24 cellular contexts compared by ENCODE assay signal in the genomic region with DNA sequence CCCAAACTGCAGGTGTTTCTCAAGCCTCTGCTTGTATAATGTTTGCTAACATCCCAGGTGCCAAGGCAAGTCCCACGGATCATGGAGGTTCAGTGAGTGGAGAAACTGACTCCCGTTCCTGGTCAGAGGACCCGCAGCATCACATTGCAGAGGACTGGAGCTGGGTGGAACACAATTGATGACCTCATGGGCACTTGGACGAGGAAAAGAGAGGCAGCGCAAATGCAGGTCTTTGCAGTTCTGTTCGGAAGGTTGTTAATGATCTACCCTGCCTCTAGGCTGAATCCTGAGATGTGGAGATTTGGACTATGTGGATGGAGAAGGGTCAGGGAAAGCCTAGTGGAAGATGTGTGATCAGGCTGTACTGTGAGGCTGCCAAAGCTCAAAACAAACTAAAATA.
"Had no signal": no experiment of that assay in that cellular context is flagged by ENCODE, and none has a peak within 500 bp of the region (broad histone marks: within the 10 kb centered on the region; RNA-seq: fewer than 3 reads in every experiment).

No MANE protein-coding gene starts in this region.

- H3K36me3 Mint-ChIP-seq: activated naive CD4-positive, alpha-beta T cell treated with anti-CD3 and anti-CD28 coated beads, Interleukin-2, amount 10 ng/mL, durations not matched to agents 7 days and 5 days; activated naive CD8-positive, alpha-beta T cell treated with anti-CD3 and anti-CD28 coated beads for 36 hours had no signal

- H3K27ac ChIP-seq: breast epithelium, KMS-11, Peyer's patch, RWPE1, SJSA1 had no signal

- H3K27me3 Mint-ChIP-seq: activated naive CD4-positive, alpha-beta T cell treated with anti-CD3 and anti-CD28 coated beads, Interleukin-2, amount 10 ng/mL, durations not matched to agents 7 days and 5 days; activated naive CD8-positive, alpha-beta T cell treated with anti-CD3 and anti-CD28 coated beads for 36 hours had no signal

- H3K36me3 ChIP-seq: breast epithelium, MG63, Peyer's patch, SJSA1 had no signal

- H3K4me1 Mint-ChIP-seq: activated naive CD4-positive, alpha-beta T cell treated with anti-CD3 and anti-CD28 coated beads, Interleukin-2, amount 10 ng/mL, durations not matched to agents 7 days and 5 days; activated naive CD8-positive, alpha-beta T cell treated with anti-CD3 and anti-CD28 coated beads for 36 hours had no signal

- H3K4me1 ChIP-seq: breast epithelium, Peyer's patch, SJSA1 had no signal

- H3K27ac Mint-ChIP-seq: activated CD8-positive, alpha-beta T cell treated with anti-CD3 and anti-CD28 coated beads for 36 hours; activated naive CD4-positive, alpha-beta T cell treated with anti-CD3 and anti-CD28 coated beads, Interleukin-2, amount 10 ng/mL, durations not matched to agents 7 days and 5 days; activated naive CD8-positive, alpha-beta T cell treated with anti-CD3 and anti-CD28 coated beads for 36 hours; activated T-cell treated with anti-CD3 and anti-CD28 coated beads, Interleukin-2, amount 50 U/mL, for 72 hours; activated T-helper 2 cell treated with anti-CD3 and anti-CD28 coated beads, Interferon-gamma antibody, Interleukin-2, Interleukin-4, amounts not matched to agents 10 μg/mL and 5 μg/mL and 100 μg/mL, durations not matched to agents 14 hours and 24 hours and 36 hours; T-helper 1 cell treated with Interleukin-12 subunit alpha and Interleukin-12 subunit beta and Interleukin-4 antibody, amounts not matched to agents 30 μg/mL and 1 μg/mL, for 36 hours had no signal

- H3K9me3 Mint-ChIP-seq: activated CD8-positive, alpha-beta T cell treated with anti-CD3 and anti-CD28 coated beads for 36 hours; activated naive CD4-positive, alpha-beta T cell treated with anti-CD3 and anti-CD28 coated beads, Interleukin-2, amount 10 ng/mL, durations not matched to agents 7 days and 5 days; activated naive CD8-positive, alpha-beta T cell treated with anti-CD3 and anti-CD28 coated beads for 36 hours; activated T-cell treated with anti-CD3 and anti-CD28 coated beads, Interleukin-2, amount 50 U/mL, for 72 hours; activated T-helper 2 cell treated with anti-CD3 and anti-CD28 coated beads, Interferon-gamma antibody, Interleukin-2, Interleukin-4, amounts not matched to agents 10 μg/mL and 5 μg/mL and 100 μg/mL, durations not matched to agents 14 hours and 24 hours and 36 hours; T-helper 1 cell treated with Interleukin-12 subunit alpha and Interleukin-12 subunit beta and Interleukin-4 antibody, amounts not matched to agents 30 μg/mL and 1 μg/mL, for 36 hours had no signal

- H3K9ac ChIP-seq: KMS-11 had no signal

- ATAC-seq: activated CD4-positive, CD25-positive, alpha-beta regulatory T cell treated with anti-CD3 and anti-CD28 coated beads, Interleukin-2, amount 50 U/mL, for 24 hours; activated CD8-positive, alpha-beta T cell treated with anti-CD3 and anti-CD28 coated beads for 36 hours; activated T-cell treated with anti-CD3 and anti-CD28 coated beads, Interleukin-2, amount 50 U/mL, for 72 hours; SK-N-SH treated with all-trans-retinoic acid at 6 μM for 48 hours had no signal

- DNase-seq: activated CD4-positive, alpha-beta T cell treated with anti-CD3 and anti-CD28 coated beads for 4 hours; activated CD8-positive, alpha-beta memory T cell treated with anti-CD3 and anti-CD28 coated beads, Interleukin-2, amount 50 U/mL, for 4 hours; activated CD8-positive, alpha-beta T cell treated with anti-CD3 and anti-CD28 coated beads for 36 hours; activated gamma-delta T cell treated with Interleukin-2 at 50 U/mL for 16 hours; activated naive CD4-positive, alpha-beta T cell treated with anti-CD3 and anti-CD28 coated beads, Interleukin-2, amount 10 ng/mL, durations not matched to agents 7 days and 5 days; activated naive CD8-positive, alpha-beta T cell treated with anti-CD3 and anti-CD28 coated beads for 36 hours; activated T-cell treated with anti-CD3 and anti-CD28 coated beads, Interleukin-2, amount 50 U/mL, for 72 hours; MG63; MV-4-11; NCI-H1092 treated with DMSO at 0.1 percent for 48 hours; NCI-H1417 treated with DMSO at 0.1 percent for 48 hours; NCI-H187; NCI-H2081 treated with DMSO at 0.1 percent for 48 hours; NCI-H446; NCI-H524; Peyer's patch had no signal

- H3K9me3 ChIP-seq: breast epithelium, MG63, Peyer's patch, SJSA1 had no signal

- H3K27me3 ChIP-seq: breast epithelium, MG63, Peyer's patch, SJSA1 had no signal

- H3K4me3 Mint-ChIP-seq: activated CD8-positive, alpha-beta T cell treated with anti-CD3 and anti-CD28 coated beads for 36 hours; activated naive CD4-positive, alpha-beta T cell treated with anti-CD3 and anti-CD28 coated beads, Interleukin-2, amount 10 ng/mL, durations not matched to agents 7 days and 5 days; activated naive CD8-positive, alpha-beta T cell treated with anti-CD3 and anti-CD28 coated beads for 36 hours; activated T-cell treated with anti-CD3 and anti-CD28 coated beads, Interleukin-2, amount 50 U/mL, for 72 hours; T-helper 1 cell treated with Interleukin-12 subunit alpha and Interleukin-12 subunit beta and Interleukin-4 antibody, amounts not matched to agents 30 μg/mL and 1 μg/mL, for 36 hours had no signal

- H3K4me3 ChIP-seq: breast epithelium, MG63, Peyer's patch, SJSA1 had no signal

- H3K4me2 ChIP-seq: KMS-11 had no signal
